33 cellular contexts compared by ENCODE assay signal in genomic region chr18:11666176-11666575, GRCh38. TPM values are rescaled to one million over a fixed set of nuclear protein-coding genes. Genes with fewer than 3 reads are reported as not detected.
"Had no signal": no experiment of that assay in that cellular context is flagged by ENCODE, and none has a peak within 500 bp of the region (broad histone marks: within the 10 kb centered on the region; RNA-seq: fewer than 3 reads in every experiment).

No MANE protein-coding gene starts in this region.

- H3K4me1 Mint-ChIP-seq: activated naive CD4-positive, alpha-beta T cell treated with anti-CD3 and anti-CD28 coated beads, Interleukin-2, amount 10 ng/mL, durations not matched to agents 7 days and 5 days; activated naive CD8-positive, alpha-beta T cell treated with anti-CD3 and anti-CD28 coated beads, Interleukin-2, amount 10 ng/mL, durations not matched to agents 7 days and 5 days had no signal

- H3K4me3 Mint-ChIP-seq: activated CD4-positive, alpha-beta memory T cell treated with anti-CD3 and anti-CD28 coated beads for 36 hours; activated naive CD4-positive, alpha-beta T cell treated with anti-CD3 and anti-CD28 coated beads, Interleukin-2, amount 10 ng/mL, durations not matched to agents 7 days and 5 days; activated naive CD8-positive, alpha-beta T cell treated with anti-CD3 and anti-CD28 coated beads, Interleukin-2, amount 10 ng/mL, durations not matched to agents 7 days and 5 days; activated T-cell treated with anti-CD3 and anti-CD28 coated beads, Interleukin-2, amount 50 U/mL, for 4 hours; activated T-helper 1 cell treated with anti-CD3 and anti-CD28 coated beads, Interleukin-12 subunit alpha, Interleukin-12 subunit beta, Interleukin-2, Interleukin-4 antibody, amounts not matched to agents 30 ng/mL and 10 ng/mL and 1 ng/mL, durations not matched to agents 14 hours and 24 hours and 36 hours had no signal

- H3K4me1 ChIP-seq: SJCRH30 had no signal

- H3K27me3 ChIP-seq: SJCRH30 had no signal

- H3K36me3 ChIP-seq: brain microvascular endothelial cell, SJCRH30 had no signal

- DNase-seq: activated CD4-positive, alpha-beta memory T cell treated with anti-CD3 and anti-CD28 coated beads for 36 hours; activated CD4-positive, alpha-beta T cell treated with anti-CD3 and anti-CD28 coated beads for 4 hours; activated CD4-positive, alpha-beta T cell treated with anti-CD3 and anti-CD28 coated beads, Interleukin-2, amount 50 U/mL, for 1 hour; activated CD8-positive, alpha-beta memory T cell treated with anti-CD3 and anti-CD28 coated beads, Interleukin-2, amount 50 U/mL, for 4 hours; activated gamma-delta T cell treated with Interleukin-2 at 50 U/mL for 16 hours; activated naive CD4-positive, alpha-beta T cell treated with anti-CD3 and anti-CD28 coated beads, Interleukin-2, amount 10 ng/mL, durations not matched to agents 7 days and 5 days; activated naive CD8-positive, alpha-beta T cell treated with anti-CD3 and anti-CD28 coated beads, Interleukin-2, amount 10 ng/mL, durations not matched to agents 7 days and 5 days; activated T-cell treated with anti-CD3 and anti-CD28 coated beads for 4 hours; activated T-cell treated with anti-CD3 and anti-CD28 coated beads, Interleukin-2, amount 50 U/mL, for 4 hours; anterior cingulate cortex; brain microvascular endothelial cell; central memory CD4-positive, alpha-beta T cell; MM.1S; MV-4-11; NCI-H1092; NCI-H1436 treated with DMSO at 0.1 percent for 48 hours; NCI-H1694 treated with DMSO at 0.1 percent for 48 hours; NCI-H2029; NCI-H345; NCI-H524 treated with DMSO at 0.1 percent for 48 hours; SJCRH30; T1000 had no signal

- H3K9ac ChIP-seq: KMS-11 had no signal

- H3K27ac ChIP-seq: brain microvascular endothelial cell, KMS-11, SJCRH30, SK-N-MC had no signal

- H3K9me3 ChIP-seq: SJCRH30 had no signal

- H3K36me3 Mint-ChIP-seq: activated CD4-positive, alpha-beta memory T cell treated with anti-CD3 and anti-CD28 coated beads for 36 hours; activated naive CD4-positive, alpha-beta T cell treated with anti-CD3 and anti-CD28 coated beads, Interleukin-2, amount 10 ng/mL, durations not matched to agents 7 days and 5 days; activated naive CD8-positive, alpha-beta T cell treated with anti-CD3 and anti-CD28 coated beads, Interleukin-2, amount 10 ng/mL, durations not matched to agents 7 days and 5 days had no signal

- H3K4me3 ChIP-seq: SJCRH30, SK-N-MC had no signal

- ATAC-seq: activated CD4-positive, CD25-positive, alpha-beta regulatory T cell treated with anti-CD3 and anti-CD28 coated beads, Interleukin-2, amount 50 U/mL, for 24 hours; activated T-cell treated with anti-CD3 and anti-CD28 coated beads, Interleukin-2, amount 50 U/mL, for 4 hours; Panc1 had no signal

- H3K9me3 Mint-ChIP-seq: activated CD4-positive, alpha-beta memory T cell treated with anti-CD3 and anti-CD28 coated beads for 36 hours; activated naive CD4-positive, alpha-beta T cell treated with anti-CD3 and anti-CD28 coated beads, Interleukin-2, amount 10 ng/mL, durations not matched to agents 7 days and 5 days; activated naive CD8-positive, alpha-beta T cell treated with anti-CD3 and anti-CD28 coated beads, Interleukin-2, amount 10 ng/mL, durations not matched to agents 7 days and 5 days; activated T-cell treated with anti-CD3 and anti-CD28 coated beads, Interleukin-2, amount 50 U/mL, for 4 hours; activated T-helper 1 cell treated with anti-CD3 and anti-CD28 coated beads, Interleukin-12 subunit alpha, Interleukin-12 subunit beta, Interleukin-2, Interleukin-4 antibody, amounts not matched to agents 30 ng/mL and 10 ng/mL and 1 ng/mL, durations not matched to agents 14 hours and 24 hours and 36 hours had no signal

- H3K27ac Mint-ChIP-seq: activated CD4-positive, alpha-beta memory T cell treated with anti-CD3 and anti-CD28 coated beads for 36 hours; activated naive CD4-positive, alpha-beta T cell treated with anti-CD3 and anti-CD28 coated beads, Interleukin-2, amount 10 ng/mL, durations not matched to agents 7 days and 5 days; activated naive CD8-positive, alpha-beta T cell treated with anti-CD3 and anti-CD28 coated beads, Interleukin-2, amount 10 ng/mL, durations not matched to agents 7 days and 5 days; activated T-helper 1 cell treated with anti-CD3 and anti-CD28 coated beads, Interleukin-12 subunit alpha, Interleukin-12 subunit beta, Interleukin-2, Interleukin-4 antibody, amounts not matched to agents 30 ng/mL and 10 ng/mL and 1 ng/mL, durations not matched to agents 14 hours and 24 hours and 36 hours had no signal

RNA-seq across cellular contexts. Expression of gene GNAL, which starts 22.9 kb away (rescaled TPM):
- total RNA-seq: RPMI7951 had no signal

RNA-seq across cellular contexts. Expression of gene SLC35G4, which starts 56.8 kb away (rescaled TPM):
- total RNA-seq: activated CD4-positive, alpha-beta memory T cell treated with anti-CD3 and anti-CD28 coated beads for 36 hours; activated naive CD8-positive, alpha-beta T cell treated with anti-CD3 and anti-CD28 coated beads, Interleukin-2, amount 10 ng/mL, durations not matched to agents 7 days and 5 days; activated T-cell treated with anti-CD3 and anti-CD28 coated beads, Interleukin-2, amount 50 U/mL, for 4 hours; activated T-helper 1 cell treated with anti-CD3 and anti-CD28 coated beads, Interleukin-12 subunit alpha, Interleukin-12 subunit beta, Interleukin-2, Interleukin-4 antibody, amounts not matched to agents 30 ng/mL and 10 ng/mL and 1 ng/mL, durations not matched to agents 14 hours and 24 hours and 36 hours; LHCN-M2; NCI-H460; RPMI7951; SJCRH30; T-helper 1 cell treated with Interleukin-12 subunit alpha and Interleukin-12 subunit beta and Interleukin-4 antibody, amounts not matched to agents 30 ng/mL and 1 ng/mL, for 36 hours; T-helper 2 cell treated with Interferon-gamma antibody and Interleukin-4, amounts not matched to agents 100 ng/mL and 5 ng/mL, for 36 hours had no signal
- polyA plus RNA-seq: adipose tissue had no signal
